Comparison of ENCODE assay signal across 7 cellular contexts in genomic region chr20:35771689-35772562, GRCh38. TPM values are rescaled to one million over a fixed set of nuclear protein-coding genes. Genes with fewer than 3 reads are reported as not detected.
DNase-seq lines count a peak whose midpoint lies in the region; ATAC-seq and TF ChIP-seq lines count a peak whose summit lies in the region.

PHF20 (plus strand) TSS chr20:35772015; CDS start chr20:35801523, 29,508 bp downstream.

- H3K4me1 ChIP-seq in hepatocyte (ENCODE audit: insufficient read depth), result peaks cover 27% of the 10 kb centered on the region

- peak; percentile 68 for DNase-seq in NCI-H2081 treated with DMSO at 0.1 percent for 48 hours (lab: John Stamatoyannopoulos, UW)
- DNase-seq in T1000 (lab: John Stamatoyannopoulos, UW), result peak; percentile 98
- DNase-seq in astrocyte of the hippocampus (ENCODE audit: low read depth, low spot score), result peak; percentile 99
- peak; percentile 99 for DNase-seq in hepatocyte (ENCODE audit: low spot score)
- DNase-seq in retina, result peak; percentile 90

- H3K36me3 ChIP-seq in hepatocyte (replicated peaks; ENCODE audit: insufficient read depth, low read depth), result no peaks in the 10 kb centered on the region

- H3K27me3 ChIP-seq in hepatocyte, result no peaks in the 10 kb centered on the region

- H3K4me2 ChIP-seq in hepatocyte, result peak within 1 kb of the TSS; percentile 93

- H3K27ac ChIP-seq in hepatocyte, result peak within 1 kb of the TSS; percentile 67

- 10% methylated on average over 32 of the region's 87 CpGs for WGBS in hepatocyte (ENCODE audit: low lambda C conversion rate, missing lambda C conversion rate)

- H3K4me3 ChIP-seq in hepatocyte, result peak within 1 kb of the TSS; percentile 45

- peaks cover 21% of the 10 kb centered on the region for H4K20me1 ChIP-seq in hepatocyte (ENCODE audit: insufficient read depth, poor library complexity, severe bottlenecking)

- ATAC-seq in GM18517 (IDR thresholded peaks at IDR 0.05; ENCODE audit: unreplicated experiment) (peak; percentile 63), HG03039 (IDR thresholded peaks at IDR 0.05; ENCODE audit: unreplicated experiment) (peak; percentile 80)

- no peaks in the 10 kb centered on the region for H3K9me3 ChIP-seq in hepatocyte (ENCODE audit: low read depth)

- H2AFZ ChIP-seq in hepatocyte, result peak within 1 kb of the TSS; percentile 78

- no peak for TF ChIP-seq CTCF in hepatocyte (IDR thresholded peaks at IDR 0.05; ENCODE audit: poor library complexity)

- H3K79me2 ChIP-seq in hepatocyte, result peaks cover 41% of the 10 kb centered on the region

- no peaks in the 10 kb centered on the region for H3K9me2 ChIP-seq in hepatocyte (replicated peaks; ENCODE audit: insufficient read depth)

RNA-seq across cellular contexts. Expression of gene PHF20, which starts in this region (rescaled TPM):
- total RNA-seq in hepatocyte, result 18.8 and 24.0 TPM in 2 replicates
- polyA plus RNA-seq in hepatocyte, result 24.0 and 24.2 TPM in 2 replicates

Comparison
In these comparisons a context has a peak if more than half of its experiments do, and no peak if none do; other contexts are left out.
1. Peak in every context shown above with its lines: DNase-seq, ATAC-seq, H3K4me3 ChIP-seq and H3K27ac ChIP-seq.